ENCODE assay signal across 29 cellular contexts in genomic region chr10:3163879-3164278, GRCh38. TPM values are rescaled to one million over a fixed set of nuclear protein-coding genes. Genes with fewer than 3 reads are reported as not detected.
A peak's percentile ranks its signal among the peaks of the same experiment; 100 is the strongest.
DNase-seq lines count a peak whose midpoint lies in the region; ATAC-seq, FAIRE-seq and TF ChIP-seq lines count a peak whose summit lies in the region.
"Had no signal": no experiment of that assay in that cellular context is flagged by ENCODE, and none has a peak within 500 bp of the region (broad histone marks: within the 10 kb centered on the region; RNA-seq: fewer than 3 reads in every experiment).

No MANE protein-coding gene starts in this region.

- H3K4me2 ChIP-seq in astrocyte (ENCODE audit: low read length): no peak overlapping the region
- H3K4me2 ChIP-seq: A549, BLaER1 had no signal

- no peaks in the 10 kb centered on the region for H3K9me3 ChIP-seq in HEK293 (ENCODE audit: control insufficient read depth, insufficient read depth, low read depth, low read length)
- H3K9me3 ChIP-seq in astrocyte (ENCODE audit: insufficient read depth, low read depth, low read length): no peaks in the 10 kb centered on the region
- H3K9me3 ChIP-seq in vagina: no peaks in the 10 kb centered on the region
- H3K9me3 ChIP-seq: A549, BE2C had no signal

- peak; percentile 33 for DNase-seq in activated CD8-positive, alpha-beta memory T cell treated with anti-CD3 and anti-CD28 coated beads for 24 hours
- DNase-seq in activated CD8-positive, alpha-beta memory T cell treated with anti-CD3 and anti-CD28 coated beads, Interleukin-2, amount 50 U/mL, for 4 hours: no peak
- DNase-seq in astrocyte (ENCODE audit: low read depth) (no peak), osteocyte (ENCODE audit: extremely low spot score, unreplicated experiment) (peak; percentile 32), vagina (ENCODE audit: extremely low spot score in 2 of 2) (no peak)
- DNase-seq: BE2C; C1 segment of cervical spinal cord; CD4-positive, alpha-beta memory T cell; CD4-positive, CD25-positive, alpha-beta regulatory T cell; CD8-positive, alpha-beta memory T cell; COR-L47; DMS 273 treated with DMSO at 0.1 percent for 48 hours; DMS153; DMS53; DMS79; DND-41; EL; GDM1 had no signal

- H3K27ac Mint-ChIP-seq in astrocyte (ENCODE audit: unreplicated experiment): no peak overlapping the region
- H3K27ac Mint-ChIP-seq in osteocyte (ENCODE audit: unreplicated experiment): no peak overlapping the region
- H3K27ac Mint-ChIP-seq: CD4-positive, alpha-beta memory T cell; CD8-positive, alpha-beta memory T cell had no signal

- no peaks in the 10 kb centered on the region for H3K4me1 ChIP-seq in HEK293 (ENCODE audit: control insufficient read depth, insufficient read depth, low read length)
- no peaks in the 10 kb centered on the region for H3K4me1 ChIP-seq in astrocyte (ENCODE audit: insufficient read depth, low read length)
- H3K4me1 ChIP-seq in vagina: no peaks in the 10 kb centered on the region
- H3K4me1 ChIP-seq: BE2C had no signal

- H3K27me3 ChIP-seq in astrocyte (ENCODE audit: insufficient read depth, low read length): no peaks in the 10 kb centered on the region
- H3K27me3 ChIP-seq in vagina: no peaks in the 10 kb centered on the region
- H3K27me3 ChIP-seq: BE2C, BLaER1 had no signal

- H4K20me1 ChIP-seq in astrocyte (ENCODE audit: insufficient read depth, low read length): peaks cover 22% of the 10 kb centered on the region
- H4K20me1 ChIP-seq: BLaER1 had no signal

- CTCF ChIA-PET in HEK293 (lab: Yijun Ruan, JAX): interaction anchor here (0.6 kb wide), 1 partner anchor 1839 kb away, joined by 3 read pairs; no protein-coding TSS in a partner anchor

- no peaks in the 10 kb centered on the region for H3K9me3 Mint-ChIP-seq in astrocyte (ENCODE audit: unreplicated experiment)
- H3K9me3 Mint-ChIP-seq in osteocyte (ENCODE audit: unreplicated experiment): no peaks in the 10 kb centered on the region
- H3K9me3 Mint-ChIP-seq: CD14-positive monocyte; CD4-positive, alpha-beta memory T cell; CD4-positive, CD25-positive, alpha-beta regulatory T cell; CD8-positive, alpha-beta memory T cell had no signal

- intact Hi-C loops in vagina (cut with DNase I): no loop called here

- peaks cover 41% of the 10 kb centered on the region for H3K36me3 Mint-ChIP-seq in astrocyte (ENCODE audit: low read depth, unreplicated experiment)
- H3K36me3 Mint-ChIP-seq in osteocyte (ENCODE audit: unreplicated experiment): peaks cover 67% of the 10 kb centered on the region

- no peak overlapping the region for H3K9ac ChIP-seq in astrocyte (ENCODE audit: low read length)
- H3K9ac ChIP-seq: BLaER1 had no signal

- no peak overlapping the region for H3K4me3 Mint-ChIP-seq in astrocyte (ENCODE audit: unreplicated experiment)
- H3K4me3 Mint-ChIP-seq in osteocyte (ENCODE audit: unreplicated experiment): no peak overlapping the region
- H3K4me3 Mint-ChIP-seq: CD14-positive monocyte; CD4-positive, alpha-beta memory T cell; CD4-positive, CD25-positive, alpha-beta regulatory T cell; CD8-positive, alpha-beta memory T cell had no signal

- H2AFZ ChIP-seq in astrocyte (ENCODE audit: low read depth, low read length): no peak overlapping the region

- peaks cover 18% of the 10 kb centered on the region for H3K79me2 ChIP-seq in astrocyte (ENCODE audit: insufficient read depth, low read length)

- peak; percentile 39 for FAIRE-seq in astrocyte (lab: Jason Lieb, UNC)
- FAIRE-seq: A549, GM12878, GM12892, GM18507, GM19239 had no signal

- peaks cover 20 to 91% of the 10 kb centered on the region in 2 experiments for H3K36me3 ChIP-seq in HEK293 (ENCODE audit: control insufficient read depth in 2 of 2, insufficient read depth in 1 of 2, low read length in 2 of 2)
- H3K36me3 ChIP-seq in astrocyte (ENCODE audit: insufficient read depth, low read length): peaks cover 82% of the 10 kb centered on the region
- H3K36me3 ChIP-seq in vagina: peaks cover 2 to 85% of the 10 kb centered on the region in 2 donors
- H3K36me3 ChIP-seq: BE2C had no signal

- TF ChIP-seq POLR2A in vagina (IDR thresholded peaks at IDR 0.05): no peak

- no peaks in the 10 kb centered on the region for H3K27me3 Mint-ChIP-seq in astrocyte (ENCODE audit: low read depth, unreplicated experiment)
- no peaks in the 10 kb centered on the region for H3K27me3 Mint-ChIP-seq in osteocyte (ENCODE audit: unreplicated experiment)
- H3K27me3 Mint-ChIP-seq: CD4-positive, alpha-beta memory T cell; CD4-positive, CD25-positive, alpha-beta regulatory T cell; CD8-positive, alpha-beta memory T cell had no signal

- POLR2A ChIA-PET in HEK293 (lab: Yijun Ruan, JAX): interaction anchor here (1.9 kb wide), 1 partner anchor 9 kb away, joined by 15 read pairs; the partner anchor contains the start of gene PITRM1

- no peak overlapping the region for H3K27ac ChIP-seq in HEK293 (ENCODE audit: extremely low read depth, low read depth, low read length)
- H3K27ac ChIP-seq in astrocyte (ENCODE audit: low read depth, low read length): no peak overlapping the region
- H3K27ac ChIP-seq in vagina: no peak overlapping the region
- H3K27ac ChIP-seq: 22Rv1, A549, BLaER1 had no signal

- ATAC-seq in HG02840 (IDR thresholded peaks at IDR 0.05; ENCODE audit: low FRiP score, unreplicated experiment) (no peak), GM18519 (IDR thresholded peaks at IDR 0.05; ENCODE audit: low FRiP score, unreplicated experiment) (no peak)
- ATAC-seq: A549, GM12878 had no signal

- H3K4me1 Mint-ChIP-seq in astrocyte (ENCODE audit: low read depth, unreplicated experiment) (peaks cover 2% of the 10 kb centered on the region), osteocyte (ENCODE audit: unreplicated experiment) (no peaks in the 10 kb centered on the region)
- H3K4me1 Mint-ChIP-seq: CD14-positive monocyte had no signal

- TF ChIP-seq CTCF in HEK293 (tag by site-specific recombination; IDR thresholded peaks at IDR 0.05): no peak
- no peak for TF ChIP-seq CTCF in astrocyte (IDR thresholded peaks at IDR 0.05; ENCODE audit: insufficient read depth, low read depth, low read length)
- no peak for TF ChIP-seq CTCF in osteocyte (IDR thresholded peaks at IDR 0.05)
- TF ChIP-seq CTCF in vagina (IDR thresholded peaks at IDR 0.05): no peak

- no peak overlapping the region for H3K4me3 ChIP-seq in HEK293 (ENCODE audit: low read depth, low read length)
- H3K4me3 ChIP-seq in astrocyte (ENCODE audit: insufficient read depth, low read depth, low read length): no peak overlapping the region
- no peak overlapping the region for H3K4me3 ChIP-seq in vagina
- H3K4me3 ChIP-seq: A549, BLaER1, GM12878 had no signal

TF ChIP-seq in HEK293, 187 proteins besides CTCF, POLR2A, EP300 and RAD21:
- TF ChIP-seq ZNF23 (tag by site-specific recombination; IDR thresholded peaks at IDR 0.05; ENCODE audit: borderline replicate concordance) (no peak), ZNF518A (tag by site-specific recombination; conservative IDR thresholded peaks at IDR 0.05; ENCODE audit: low read depth) (no peak), EGR2 (tag by site-specific recombination; IDR thresholded peaks at IDR 0.05; ENCODE audit: low read depth) (peak; percentile 49)

RNA-seq across cellular contexts. Expression of gene PITRM1, which starts 8.7 kb away (rescaled TPM):
- total RNA-seq in astrocyte (80.4 and 81.3 TPM in 2 replicates), osteocyte (76.5 and 78.7 TPM in 2 replicates), vagina (58.9 TPM)

Comparison
In these comparisons a context has a peak if more than half of its experiments do, and no peak if none do; other contexts are left out.
1. DNase-seq: peak in activated CD8-positive, alpha-beta memory T cell treated with anti-CD3 and anti-CD28 coated beads for 24 hours (single experiment) and osteocyte (single experiment); none in activated CD8-positive, alpha-beta memory T cell treated with anti-CD3 and anti-CD28 coated beads, Interleukin-2, amount 50 U/mL, for 4 hours (single experiment), astrocyte (single experiment) and vagina (0 of 2).